In genomic region chr1:64337476-64337875, GRCh38 we compare ENCODE assay signal across 20 cellular contexts.
A peak's percentile ranks its signal among the peaks of the same experiment; 100 is the strongest.
DNase-seq lines count a peak whose midpoint lies in the region.
"Had no signal": no experiment of that assay in that cellular context is flagged by ENCODE, and none has a peak within 500 bp of the region (broad histone marks: within the 10 kb centered on the region; RNA-seq: fewer than 3 reads in every experiment).

No MANE protein-coding gene starts in this region.

- H3K36me3 ChIP-seq in SK-N-MC (ENCODE audit: insufficient read depth, low read length), result no peaks in the 10 kb centered on the region

- H3K9me3 ChIP-seq in SK-N-MC (ENCODE audit: low read depth, low read length), result no peaks in the 10 kb centered on the region

- H3K27ac ChIP-seq in SK-N-MC, result peak overlapping the region; percentile 81
- H3K27ac ChIP-seq: C4-2B, PC-9 had no signal

- peak overlapping the region; percentile 42 for H3K4me3 ChIP-seq in SK-N-MC
- H3K4me3 ChIP-seq: PC-9 had no signal

- no peak overlapping the region for H3K9ac ChIP-seq in SK-N-MC (ENCODE audit: insufficient read length)

- intact Hi-C loops in head of caudate nucleus (cut with DNase I), result no loop called here

- DNase-seq in DMS 273 (lab: John Stamatoyannopoulos, UW; ENCODE audit: unreplicated experiment), result peak; percentile 86
- peak; percentile 61 for DNase-seq in NCI-H1694 (lab: John Stamatoyannopoulos, UW)
- peak; percentile 89 for DNase-seq in NCI-H524 treated with DMSO at 0.1 percent for 48 hours (lab: John Stamatoyannopoulos, UW)
- no peak for DNase-seq in SK-N-MC (ENCODE audit: low read depth, low spot score)
- no peak for DNase-seq in NCI-H1092 treated with DMSO at 0.1 percent for 48 hours (lab: John Stamatoyannopoulos, UW)
- no peak for DNase-seq in T-helper 9 cell
- DNase-seq in head of caudate nucleus, result no peak
- DNase-seq: ACHN, AML-193, DMS79 treated with DMSO at 0.1 percent for 48 hours, H7, HFFc6, KBM-7, NCI-H1105 treated with DMSO at 0.1 percent for 48 hours, NCI-H187 treated with DMSO at 0.1 percent for 48 hours, NCI-H526, PC-9, T-helper 1 cell, T1000 had no signal

Comparison
In these comparisons a context has a peak if more than half of its experiments do, and no peak if none do; other contexts are left out.
1. DNase-seq: peak in DMS 273 (single experiment), NCI-H1694 (single experiment) and NCI-H524 treated with DMSO at 0.1 percent for 48 hours (single experiment); none in SK-N-MC (single experiment), NCI-H1092 treated with DMSO at 0.1 percent for 48 hours (single experiment), T-helper 9 cell (single experiment) and head of caudate nucleus (0 of 42).